8 cellular contexts compared by ENCODE assay signal in the genomic region with DNA sequence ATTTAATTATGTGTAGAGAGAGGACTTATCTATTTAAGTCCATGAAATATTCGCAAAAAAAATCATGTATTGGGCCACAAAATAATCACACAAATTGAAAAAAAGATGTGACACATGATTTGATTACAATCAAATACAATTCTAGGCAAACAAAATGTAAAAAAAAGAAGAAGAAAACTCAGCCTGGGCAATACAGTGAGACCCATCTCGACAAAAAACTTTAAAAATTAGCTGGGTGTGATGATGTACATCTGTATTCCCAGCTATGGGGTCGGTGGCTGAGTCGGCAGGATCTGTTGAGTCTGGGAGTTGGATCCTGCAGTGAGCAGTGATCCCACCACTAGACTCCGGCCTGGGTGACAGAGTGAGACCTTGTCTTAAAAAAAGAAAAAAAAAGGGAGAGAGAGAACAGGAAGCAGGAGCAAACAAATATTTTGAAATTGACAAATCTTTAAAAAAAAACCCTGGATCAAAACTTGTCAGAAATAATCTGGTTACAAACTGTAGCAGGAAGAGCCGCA. TPM values are rescaled to one million over a fixed set of nuclear protein-coding genes. Genes with fewer than 3 reads are reported as not detected.
DNase-seq lines count a peak whose midpoint lies in the region; ATAC-seq and TF ChIP-seq lines count a peak whose summit lies in the region.
"Had no signal": no experiment of that assay in that cellular context is flagged by ENCODE, and none has a peak within 500 bp of the region (broad histone marks: within the 10 kb centered on the region; RNA-seq: fewer than 3 reads in every experiment).

No MANE protein-coding gene starts in this region.

- H3K4me1 ChIP-seq in GM23338 (ENCODE audit: insufficient read depth): 0 out of 2 replicates have a peak, but pooled peaks cover 4% of the 10 kb centered on the region
- H3K4me1 ChIP-seq in sigmoid colon: peaks cover 0 to 42% (median 33%) of the 10 kb centered on the region in 4 donors

- intact Hi-C loops in sigmoid colon (cut with DNase I): no loop called here

- no peaks in the 10 kb centered on the region for H3K9me2 ChIP-seq in GM23338 (ENCODE audit: insufficient read depth)

- H3K27ac Mint-ChIP-seq in GM23338 (no peak overlapping the region), T-helper 17 cell (peak overlapping the region; percentile 96)

- H3K4me2 ChIP-seq in GM23338: peak overlapping the region; percentile 87; the same call in 1 of the 2 replicates

- DNase-seq in GM23338 (ENCODE audit: low spot score): no peak
- DNase-seq in T-helper 17 cell: no peak
- no peak for DNase-seq in fibroblast of villous mesenchyme (ENCODE audit: low read depth)
- no peak for DNase-seq in sigmoid colon
- DNase-seq in GM19240 (ENCODE audit: insufficient read length, low spot score): no peak
- DNase-seq: stimulated activated CD4-positive, alpha-beta T cell treated with anti-CD3 and anti-CD28 coated beads, Interleukin-12 subunit alpha, Interleukin-12 subunit beta, amount 100 ng/mL, for 4 hours had no signal

- H3K4me3 Mint-ChIP-seq in GM23338 (peak overlapping the region; percentile 62), T-helper 17 cell (peak overlapping the region; percentile 95)

- 76 to 83% methylated on average over 6 of the region's 6 CpGs for WGBS in sigmoid colon, 2 donors

- TF ChIP-seq EP300 in sigmoid colon (IDR thresholded peaks at IDR 0.05): no peak

- H3K79me2 ChIP-seq in GM23338 (replicated peaks; ENCODE audit: insufficient read depth): no peaks in the 10 kb centered on the region

- 0 out of 2 replicates have a peak overlapping the region, but pooled peaks have one; percentile 66 for H3K4me3 ChIP-seq in GM23338
- peak overlapping the region; percentile 83 for H3K4me3 ChIP-seq in fibroblast of villous mesenchyme (ENCODE audit: low read depth, low read length)
- H3K4me3 ChIP-seq in sigmoid colon: peak overlapping the region in 1 of 4 donors; percentile 54

- H3K9me3 ChIP-seq in T-helper 17 cell (ENCODE audit: control insufficient read depth, low read length, poor library complexity, severe bottlenecking) (no peaks in the 10 kb centered on the region), sigmoid colon (no peaks in the 10 kb centered on the region)

- no peaks in the 10 kb centered on the region; the same call in 2 of the 3 replicates for H3K9me3 Mint-ChIP-seq in GM23338

- TF ChIP-seq POLR2A in sigmoid colon (IDR thresholded peaks at IDR 0.05): no peak

- H3K36me3 Mint-ChIP-seq in GM23338 (ENCODE audit: low read depth) (no peaks in the 10 kb centered on the region), T-helper 17 cell (ENCODE audit: low read depth) (peaks cover 2% of the 10 kb centered on the region)

- H3K27me3 ChIP-seq in GM23338 (ENCODE audit: insufficient read depth) (peaks cover 69% of the 10 kb centered on the region), sigmoid colon (peaks cover 33 to 91% (median 63%) of the 10 kb centered on the region in 3 donors)

- H3K4me1 Mint-ChIP-seq in GM23338 (peaks cover 4% of the 10 kb centered on the region; the same call in 1 of the 3 replicates), T-helper 17 cell (peaks cover 23% of the 10 kb centered on the region)

- no peaks in the 10 kb centered on the region; the same call in none of the 2 replicates for H4K20me1 ChIP-seq in GM23338 (replicated peaks; ENCODE audit: insufficient read depth)

- H3F3A ChIP-seq in GM23338 (replicated peaks; ENCODE audit: low read depth): no peaks in the 10 kb centered on the region; the same call in 1 of the 2 replicates

- H3K36me3 ChIP-seq in GM23338 (ENCODE audit: insufficient read depth) (no peaks in the 10 kb centered on the region), sigmoid colon (no peaks in the 10 kb centered on the region)

- TF ChIP-seq CTCF in GM23338 (conservative IDR thresholded peaks at IDR 0.05; ENCODE audit: low read depth in 2 of 2): no peak
- TF ChIP-seq CTCF in fibroblast of villous mesenchyme (IDR thresholded peaks at IDR 0.05; ENCODE audit: insufficient read depth, low read depth, low read length): no peak
- no peak for TF ChIP-seq CTCF in sigmoid colon (IDR thresholded peaks at IDR 0.05)

- peaks cover 67% of the 10 kb centered on the region for H3K27me3 Mint-ChIP-seq in GM23338 (ENCODE audit: insufficient read depth, low read depth, poor library complexity)
- no peaks in the 10 kb centered on the region for H3K27me3 Mint-ChIP-seq in T-helper 17 cell

- no peak overlapping the region for H2AFZ ChIP-seq in GM23338

- H3K27ac ChIP-seq in GM23338 (ENCODE audit: low read depth) (no peak overlapping the region), sigmoid colon (peak overlapping the region in 3 of 4 donors; percentile 79 to 93 (median 83))

- ATAC-seq in GM23338: no peak
- ATAC-seq in T-helper 17 cell: no peak
- ATAC-seq in GM19324 (IDR thresholded peaks at IDR 0.05; ENCODE audit: low FRiP score, unreplicated experiment): no peak
- no peak for ATAC-seq in GM21360 (IDR thresholded peaks at IDR 0.05; ENCODE audit: unreplicated experiment)

TF ChIP-seq in GM23338, 12 proteins besides CTCF, POLR2A, EP300 and RAD21:
- TF ChIP-seq ZNF114 (CRISPR knock-in tag; IDR thresholded peaks at IDR 0.05): no peak

RNA-seq across cellular contexts. Expression of gene TYMP, which starts 3.1 kb away (rescaled TPM):
- total RNA-seq in GM23338 (2014; rRNA removed; shearing (Covaris generic)): 0.28 and 1.2 TPM in 2 replicates
- polyA plus RNA-seq in GM23338 (2016; fragmentation: Nextera tagmentation; extraction: Ambion mirVana): 1.8 and 1.9 TPM in 2 replicates
- 10 to 100 TPM; 22.3 to 25.9 TPM for total RNA-seq in T-helper 17 cell
- 16.0 and 21.6 TPM in 2 replicates for total RNA-seq in fibroblast of villous mesenchyme
- 10 to 100 TPM; 20.0 to 44.3 (median 22.5) TPM for total RNA-seq in sigmoid colon
- 100 to 1,000 TPM in 1 of 3 donors, 10 to 100 TPM in 2; 17.4 to 169 (median 89.5) TPM for polyA plus RNA-seq in sigmoid colon

RNA-seq across cellular contexts. Expression of gene SCO2, which starts 7.5 kb away (rescaled TPM):
- 1.6 and 4.9 TPM in 2 replicates for total RNA-seq in GM23338 (2014; rRNA removed; shearing (Covaris generic))
- polyA plus RNA-seq in GM23338 (2016; fragmentation: Nextera tagmentation; extraction: Ambion mirVana): 1.1 and 2.6 TPM in 2 replicates
- total RNA-seq in T-helper 17 cell: 10 to 100 TPM in 1 of 2 donors, 1 to 10 TPM in 1; 4.5 to 11.3 TPM
- 2.6 TPM in 2 replicates for total RNA-seq in fibroblast of villous mesenchyme
- total RNA-seq in sigmoid colon: 1 to 10 TPM in 3 of 4 donors, not detected in 1; 1.3 to 1.8 (median 1.4) TPM
- 1 to 10 TPM; 3.9 to 5.4 (median 5.1) TPM for polyA plus RNA-seq in sigmoid colon

RNA-seq across cellular contexts. Expression of gene KLHDC7B, which starts 12.8 kb away (rescaled TPM):
- total RNA-seq in GM23338 (2014; rRNA removed; shearing (Covaris generic)): 0.58 TPM in 1 of 2 replicates, not detected in the other
- polyA plus RNA-seq in GM23338 (2016; fragmentation: Nextera tagmentation; extraction: Ambion mirVana) (not detected in 2 replicates), sigmoid colon (1 to 10 TPM in 1 of 3 donors, not detected in 2; 2.0 TPM)
- total RNA-seq in T-helper 17 cell (1 to 10 TPM; 3.8 to 5.1 TPM), fibroblast of villous mesenchyme (0.32 TPM in 1 of 2 replicates, not detected in the other), sigmoid colon (not detected)

RNA-seq across cellular contexts. Expression of gene NCAPH2, which starts 24.9 kb away (rescaled TPM):
- 76.1 and 77.5 TPM in 2 replicates for total RNA-seq in GM23338 (2014; rRNA removed; shearing (Covaris generic))
- polyA plus RNA-seq in GM23338 (2016; fragmentation: Nextera tagmentation; extraction: Ambion mirVana) (52.2 and 60.7 TPM in 2 replicates), sigmoid colon (10 to 100 TPM; 20.3 to 45.3 (median 22.2) TPM)
- total RNA-seq in T-helper 17 cell (100 to 1,000 TPM in 1 of 2 donors, 10 to 100 TPM in 1; 97.0 to 103 TPM), fibroblast of villous mesenchyme (27.2 and 35.4 TPM in 2 replicates), sigmoid colon (10 to 100 TPM; 30.7 to 54.0 (median 35.6) TPM)

RNA-seq across cellular contexts. Expression of gene LMF2, which starts 25.4 kb away (rescaled TPM):
- total RNA-seq in GM23338 (2014; rRNA removed; shearing (Covaris generic)): 30.7 and 36.3 TPM in 2 replicates
- 14.6 and 15.6 TPM in 2 replicates for polyA plus RNA-seq in GM23338 (2016; fragmentation: Nextera tagmentation; extraction: Ambion mirVana)
- 100 to 1,000 TPM; 110 to 130 TPM for total RNA-seq in T-helper 17 cell
- 50.1 and 52.5 TPM in 2 replicates for total RNA-seq in fibroblast of villous mesenchyme
- 10 to 100 TPM; 24.8 to 52.5 (median 45.3) TPM for total RNA-seq in sigmoid colon
- 10 to 100 TPM in 2 of 3 donors, 1 to 10 TPM in 1; 7.2 to 61.1 (median 11.3) TPM for polyA plus RNA-seq in sigmoid colon
